12 cellular contexts compared by ENCODE assay signal in the genomic region with DNA sequence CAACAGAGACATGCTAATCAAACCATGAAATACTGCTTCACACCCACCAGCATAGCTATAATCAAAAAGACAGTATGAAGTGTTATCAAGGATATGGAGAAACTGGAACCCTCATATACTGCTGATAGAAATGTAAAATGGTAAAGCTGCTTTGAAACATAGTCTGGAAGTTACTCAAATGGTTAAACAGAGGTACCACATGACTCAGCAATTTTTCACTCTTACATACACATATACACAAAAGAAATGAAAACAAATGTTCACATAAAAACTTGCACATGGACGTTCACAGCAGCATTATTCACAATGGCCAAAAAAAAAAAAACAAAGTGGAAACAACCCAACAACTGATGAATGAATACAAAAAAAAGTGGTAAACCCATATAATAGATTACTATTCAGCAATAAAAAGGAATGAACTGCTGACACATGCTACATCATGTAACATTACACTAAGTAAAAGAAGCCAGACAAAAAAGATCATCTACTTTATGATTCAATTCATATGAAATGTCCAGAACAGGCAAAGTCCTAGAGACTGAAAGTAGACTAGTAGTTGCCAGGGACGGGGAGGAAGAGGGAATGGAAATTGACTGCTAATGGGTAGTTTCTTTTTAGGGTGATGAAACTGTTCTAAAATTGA. TPM values are rescaled to one million over a fixed set of nuclear protein-coding genes. Genes with fewer than 3 reads are reported as not detected.
DNase-seq lines count a peak whose midpoint lies in the region; ATAC-seq and TF ChIP-seq lines count a peak whose summit lies in the region.
"Had no signal": no experiment of that assay in that cellular context is flagged by ENCODE, and none has a peak within 500 bp of the region (broad histone marks: within the 10 kb centered on the region; RNA-seq: fewer than 3 reads in every experiment).

No MANE protein-coding gene starts in this region.

- CTCF ChIA-PET in activated CD4-positive, alpha-beta T cell treated with anti-CD3 and anti-CD28 coated beads, Interleukin-2, amount 10 ng/mL, durations not matched to agents 7 days and 5 days (lab: Charles Lee), result interaction anchor here (0.7 kb wide), 1 partner anchor 89 kb away, joined by 3 read pairs; no protein-coding TSS in a partner anchor
- CTCF ChIA-PET in GM10248 (lab: Yijun Ruan, JAX), result interaction anchor here (1.5 kb wide), 1 partner anchor 9 kb away, joined by 4 read pairs; no protein-coding TSS in a partner anchor

- DNase-seq in activated naive CD8-positive, alpha-beta T cell treated with anti-CD3 and anti-CD28 coated beads, Interleukin-2, amount 50 U/mL, for 24 hours, result no peak
- DNase-seq in fibroblast of mammary gland (ENCODE audit: low read depth) (peak; percentile 67), GM10248 (ENCODE audit: extremely low spot score) (no peak)
- no peak for DNase-seq in stimulated activated naive B cell treated with anti-CD40 and anti-IgM and Interleukin-4, amounts not matched to agents 10 μg/mL and 1 μg/mL and 100 μg/mL, for 72 hours
- DNase-seq in stimulated activated CD4-positive, alpha-beta T cell treated with anti-CD3 and anti-CD28 coated beads, Interleukin-4, amount 100 ng/mL, for 24 hours, result no peak
- no peak for DNase-seq in activated CD4-positive, alpha-beta T cell treated with anti-CD3 and anti-CD28 coated beads, Interleukin-2, amount 10 ng/mL, durations not matched to agents 7 days and 5 days
- DNase-seq: activated CD4-positive, alpha-beta T cell treated with anti-CD3 and anti-CD28 coated beads for 4 hours; retina; SJCRH30; tibial artery had no signal

- H3K27ac Mint-ChIP-seq in activated naive CD8-positive, alpha-beta T cell, result peak overlapping the region; percentile 61
- no peak overlapping the region for H3K27ac Mint-ChIP-seq in activated naive CD8-positive, alpha-beta T cell treated with anti-CD3 and anti-CD28 coated beads, Interleukin-2, amount 50 U/mL, for 24 hours
- peak overlapping the region; percentile 3 for H3K27ac Mint-ChIP-seq in stimulated activated naive B cell treated with anti-CD40 and anti-IgM and Interleukin-4, amounts not matched to agents 10 μg/mL and 1 μg/mL and 100 μg/mL, for 72 hours
- no peak overlapping the region for H3K27ac Mint-ChIP-seq in activated CD4-positive, alpha-beta T cell treated with anti-CD3 and anti-CD28 coated beads, Interleukin-2, amount 10 ng/mL, durations not matched to agents 7 days and 5 days

- TF ChIP-seq CTCF in fibroblast of mammary gland (conservative IDR thresholded peaks at IDR 0.05; ENCODE audit: control insufficient read depth, insufficient read depth, low read depth, low read length) (no peak), GM10248 (IDR thresholded peaks at IDR 0.05; ENCODE audit: control extremely low read depth, extremely low read depth, low read depth, missing control alignments) (no peak)

- POLR2A ChIA-PET in activated CD4-positive, alpha-beta T cell treated with anti-CD3 and anti-CD28 coated beads, Interleukin-2, amount 10 ng/mL, durations not matched to agents 7 days and 5 days (lab: Charles Lee), result interaction anchor here (0.6 kb wide), 1 partner anchor 35 kb away, joined by 6 read pairs; no protein-coding TSS in a partner anchor
- POLR2A ChIA-PET in GM10248 (lab: Yijun Ruan, JAX), result no interaction called here

- H3K4me3 ChIP-seq in fibroblast of mammary gland (ENCODE audit: control insufficient read depth, low read depth, low read length), result no peak overlapping the region
- H3K4me3 ChIP-seq: SJCRH30, tibial artery had no signal

- ATAC-seq in activated naive CD8-positive, alpha-beta T cell treated with anti-CD3 and anti-CD28 coated beads, Interleukin-2, amount 50 U/mL, for 24 hours, result no peak
- ATAC-seq in stimulated activated naive B cell treated with anti-CD40 and anti-IgM and Interleukin-4, amounts not matched to agents 10 μg/mL and 1 μg/mL and 100 μg/mL, for 72 hours (replicated peaks), result no peak

- H3K27me3 Mint-ChIP-seq in activated naive CD8-positive, alpha-beta T cell, result no peaks in the 10 kb centered on the region
- H3K27me3 Mint-ChIP-seq in activated naive CD8-positive, alpha-beta T cell treated with anti-CD3 and anti-CD28 coated beads, Interleukin-2, amount 50 U/mL, for 24 hours, result no peaks in the 10 kb centered on the region
- no peaks in the 10 kb centered on the region for H3K27me3 Mint-ChIP-seq in stimulated activated naive B cell treated with anti-CD40 and anti-IgM and Interleukin-4, amounts not matched to agents 10 μg/mL and 1 μg/mL and 100 μg/mL, for 72 hours
- H3K27me3 Mint-ChIP-seq in activated CD4-positive, alpha-beta T cell treated with anti-CD3 and anti-CD28 coated beads, Interleukin-2, amount 10 ng/mL, durations not matched to agents 7 days and 5 days, result no peaks in the 10 kb centered on the region

- H3K9me3 Mint-ChIP-seq in activated naive CD8-positive, alpha-beta T cell (ENCODE audit: low read depth), result peaks cover 3% of the 10 kb centered on the region
- H3K9me3 Mint-ChIP-seq in activated naive CD8-positive, alpha-beta T cell treated with anti-CD3 and anti-CD28 coated beads, Interleukin-2, amount 50 U/mL, for 24 hours, result peaks cover 4% of the 10 kb centered on the region
- H3K9me3 Mint-ChIP-seq in stimulated activated naive B cell treated with anti-CD40 and anti-IgM and Interleukin-4, amounts not matched to agents 10 μg/mL and 1 μg/mL and 100 μg/mL, for 72 hours, result peaks cover 0 to 4% of the 10 kb centered on the region in 2 donors
- H3K9me3 Mint-ChIP-seq in activated CD4-positive, alpha-beta T cell treated with anti-CD3 and anti-CD28 coated beads, Interleukin-2, amount 10 ng/mL, durations not matched to agents 7 days and 5 days, result peaks cover 6% of the 10 kb centered on the region

- H3K4me3 Mint-ChIP-seq in activated naive CD8-positive, alpha-beta T cell, result no peak overlapping the region
- no peak overlapping the region for H3K4me3 Mint-ChIP-seq in activated naive CD8-positive, alpha-beta T cell treated with anti-CD3 and anti-CD28 coated beads, Interleukin-2, amount 50 U/mL, for 24 hours
- peak overlapping the region in 1 of 2 donors; percentile 23 for H3K4me3 Mint-ChIP-seq in stimulated activated naive B cell treated with anti-CD40 and anti-IgM and Interleukin-4, amounts not matched to agents 10 μg/mL and 1 μg/mL and 100 μg/mL, for 72 hours
- no peak overlapping the region for H3K4me3 Mint-ChIP-seq in activated CD4-positive, alpha-beta T cell treated with anti-CD3 and anti-CD28 coated beads, Interleukin-2, amount 10 ng/mL, durations not matched to agents 7 days and 5 days

- peaks cover 78% of the 10 kb centered on the region for H3K4me1 Mint-ChIP-seq in activated naive CD8-positive, alpha-beta T cell (ENCODE audit: low read depth)
- peaks cover 70% of the 10 kb centered on the region for H3K4me1 Mint-ChIP-seq in activated naive CD8-positive, alpha-beta T cell treated with anti-CD3 and anti-CD28 coated beads, Interleukin-2, amount 50 U/mL, for 24 hours
- H3K4me1 Mint-ChIP-seq in stimulated activated naive B cell treated with anti-CD40 and anti-IgM and Interleukin-4, amounts not matched to agents 10 μg/mL and 1 μg/mL and 100 μg/mL, for 72 hours, result peaks cover 41 to 72% of the 10 kb centered on the region in 2 donors
- peaks cover 51% of the 10 kb centered on the region for H3K4me1 Mint-ChIP-seq in activated CD4-positive, alpha-beta T cell treated with anti-CD3 and anti-CD28 coated beads, Interleukin-2, amount 10 ng/mL, durations not matched to agents 7 days and 5 days

- H3K36me3 Mint-ChIP-seq in activated naive CD8-positive, alpha-beta T cell, result peaks cover 9% of the 10 kb centered on the region
- H3K36me3 Mint-ChIP-seq in activated naive CD8-positive, alpha-beta T cell treated with anti-CD3 and anti-CD28 coated beads, Interleukin-2, amount 50 U/mL, for 24 hours (ENCODE audit: low read depth), result peaks cover 16% of the 10 kb centered on the region
- peaks cover 22 to 38% of the 10 kb centered on the region in 2 donors for H3K36me3 Mint-ChIP-seq in stimulated activated naive B cell treated with anti-CD40 and anti-IgM and Interleukin-4, amounts not matched to agents 10 μg/mL and 1 μg/mL and 100 μg/mL, for 72 hours
- peaks cover 30% of the 10 kb centered on the region for H3K36me3 Mint-ChIP-seq in activated CD4-positive, alpha-beta T cell treated with anti-CD3 and anti-CD28 coated beads, Interleukin-2, amount 10 ng/mL, durations not matched to agents 7 days and 5 days (ENCODE audit: low read depth)

- TF ChIP-seq POLR2A in Raji (IDR thresholded peaks at IDR 0.05; ENCODE audit: insufficient read depth, low read depth, low read length), result 0 out of 2 replicates have a peak, but pooled peaks have one; percentile 2

RNA-seq across cellular contexts. Expression of a gene that starts 23.2 kb away (rescaled TPM):
- 10 to 100 TPM; 39.3 to 46.1 TPM for total RNA-seq in activated CD4-positive, alpha-beta T cell treated with anti-CD3 and anti-CD28 coated beads, Interleukin-2, amount 10 ng/mL, durations not matched to agents 7 days and 5 days

Comparison
In these comparisons a context has a peak if more than half of its experiments do, and no peak if none do; other contexts are left out.
1. H3K27ac Mint-ChIP-seq: peak in activated naive CD8-positive, alpha-beta T cell (single experiment) and stimulated activated naive B cell treated with anti-CD40 and anti-IgM and Interleukin-4, amounts not matched to agents 10 μg/mL and 1 μg/mL and 100 μg/mL, for 72 hours (single experiment); none in activated naive CD8-positive, alpha-beta T cell treated with anti-CD3 and anti-CD28 coated beads, Interleukin-2, amount 50 U/mL, for 24 hours (single experiment) and activated CD4-positive, alpha-beta T cell treated with anti-CD3 and anti-CD28 coated beads, Interleukin-2, amount 10 ng/mL, durations not matched to agents 7 days and 5 days (single experiment).